8 cellular contexts compared by ENCODE assay signal in genomic region chrX:46180258-46180687, GRCh38.
DNase-seq lines count a peak whose midpoint lies in the region; ATAC-seq and TF ChIP-seq lines count a peak whose summit lies in the region.

No MANE protein-coding gene starts in this region.

- no peaks in the 10 kb centered on the region for H3K4me1 ChIP-seq in NT2/D1 (ENCODE audit: insufficient read depth, insufficient read length)

- peaks cover 4% of the 10 kb centered on the region for H3K27me3 Mint-ChIP-seq in activated CD4-positive, alpha-beta T cell treated with anti-CD3 and anti-CD28 coated beads, Interleukin-2, amount 10 ng/mL, durations not matched to agents 7 days and 5 days
- no peaks in the 10 kb centered on the region for H3K27me3 Mint-ChIP-seq in WTC11 (ENCODE audit: low read depth)

- H3K27ac Mint-ChIP-seq in activated CD4-positive, alpha-beta T cell treated with anti-CD3 and anti-CD28 coated beads, Interleukin-2, amount 10 ng/mL, durations not matched to agents 7 days and 5 days: no peak overlapping the region
- H3K27ac Mint-ChIP-seq in WTC11: no peak overlapping the region

- peaks cover 3% of the 10 kb centered on the region; the same call in 1 of the 2 replicates for H3K9me3 ChIP-seq in NT2/D1 (ENCODE audit: insufficient read depth, low read length)

- DNase-seq in activated CD4-positive, alpha-beta T cell treated with anti-CD3 and anti-CD28 coated beads, Interleukin-2, amount 10 ng/mL, durations not matched to agents 7 days and 5 days: peak; percentile 6
- DNase-seq in activated CD4-positive, alpha-beta T cell treated with anti-CD3 and anti-CD28 coated beads, Interleukin-2, amount 50 U/mL, for 1 hour: no peak
- peak; percentile 25 for DNase-seq in NT2/D1 (ENCODE audit: low read depth, low spot score)
- peak; percentile 68 for DNase-seq in fibroblast of pulmonary artery (ENCODE audit: low read depth)
- DNase-seq in inferior parietal cortex (ENCODE audit: extremely low spot score): no peak
- no peak for DNase-seq in SK-N-DZ (ENCODE audit: low spot score)
- DNase-seq in WTC11 (ENCODE audit: low spot score): no peak

- POLR2A ChIA-PET in activated CD4-positive, alpha-beta T cell treated with anti-CD3 and anti-CD28 coated beads, Interleukin-2, amount 10 ng/mL, durations not matched to agents 7 days and 5 days (lab: Charles Lee): no interaction called here
- POLR2A ChIA-PET in WTC11 (lab: Charles Lee): no interaction called here

- H3K4me3 ChIP-seq in NT2/D1 (ENCODE audit: insufficient read length, low read depth): no peak overlapping the region
- no peak overlapping the region for H3K4me3 ChIP-seq in fibroblast of pulmonary artery (replicated peaks; ENCODE audit: low read depth, low read length)

- no peaks in the 10 kb centered on the region for H3K36me3 Mint-ChIP-seq in activated CD4-positive, alpha-beta T cell treated with anti-CD3 and anti-CD28 coated beads, Interleukin-2, amount 10 ng/mL, durations not matched to agents 7 days and 5 days (ENCODE audit: low read depth)
- H3K36me3 Mint-ChIP-seq in WTC11: no peaks in the 10 kb centered on the region

- H3K4me3 Mint-ChIP-seq in activated CD4-positive, alpha-beta T cell treated with anti-CD3 and anti-CD28 coated beads, Interleukin-2, amount 10 ng/mL, durations not matched to agents 7 days and 5 days: no peak overlapping the region
- H3K4me3 Mint-ChIP-seq in WTC11: no peak overlapping the region

- peak; percentile 79 for ATAC-seq in HG02970 (IDR thresholded peaks at IDR 0.05; ENCODE audit: low FRiP score, unreplicated experiment)
- ATAC-seq in WTC11: no peak

- H3K36me3 ChIP-seq in NT2/D1 (ENCODE audit: insufficient read depth, insufficient read length, low read length): no peaks in the 10 kb centered on the region

- CTCF ChIA-PET in activated CD4-positive, alpha-beta T cell treated with anti-CD3 and anti-CD28 coated beads, Interleukin-2, amount 10 ng/mL, durations not matched to agents 7 days and 5 days (lab: Charles Lee): interaction anchor here (0.6 kb wide), 1 partner anchor 9 kb away, joined by 4 read pairs; no protein-coding TSS in a partner anchor
- CTCF ChIA-PET in WTC11 (lab: Charles Lee): no interaction called here

- H3K9me3 Mint-ChIP-seq in activated CD4-positive, alpha-beta T cell treated with anti-CD3 and anti-CD28 coated beads, Interleukin-2, amount 10 ng/mL, durations not matched to agents 7 days and 5 days: peaks cover 7% of the 10 kb centered on the region
- H3K9me3 Mint-ChIP-seq in WTC11: no peaks in the 10 kb centered on the region

- no peak for TF ChIP-seq CTCF in fibroblast of pulmonary artery (IDR thresholded peaks at IDR 0.05; ENCODE audit: low read length, missing control alignments)
- no peak for TF ChIP-seq CTCF in WTC11 (IDR thresholded peaks at IDR 0.05)

- H3K27me3 ChIP-seq in NT2/D1 (ENCODE audit: insufficient read depth, insufficient read length): no peaks in the 10 kb centered on the region

- no peak overlapping the region for H3K9ac ChIP-seq in NT2/D1 (ENCODE audit: insufficient read length, low read depth)

- H3K4me1 Mint-ChIP-seq in activated CD4-positive, alpha-beta T cell treated with anti-CD3 and anti-CD28 coated beads, Interleukin-2, amount 10 ng/mL, durations not matched to agents 7 days and 5 days: peaks cover 10% of the 10 kb centered on the region
- peaks cover 5% of the 10 kb centered on the region for H3K4me1 Mint-ChIP-seq in WTC11

TF ChIP-seq in WTC11, 78 proteins besides CTCF, POLR2A, EP300 and RAD21:
- TF ChIP-seq CBFB (CRISPR knock-in tag; IDR thresholded peaks at IDR 0.05; ENCODE audit: low read depth) (no peak), GABPB1 (CRISPR knock-in tag; IDR thresholded peaks at IDR 0.05) (no peak), NR2C2 (CRISPR knock-in tag; IDR thresholded peaks at IDR 0.05) (no peak), ZNF423 (CRISPR knock-in tag; IDR thresholded peaks at IDR 0.05) (no peak), ZNF232 (CRISPR knock-in tag; IDR thresholded peaks at IDR 0.05) (no peak), ZNF317 (CRISPR knock-in tag; IDR thresholded peaks at IDR 0.05; ENCODE audit: borderline replicate concordance, low read depth) (no peak), MXD4 (CRISPR knock-in tag; IDR thresholded peaks at IDR 0.05; ENCODE audit: borderline replicate concordance) (no peak), RELA (CRISPR knock-in tag; IDR thresholded peaks at IDR 0.05; ENCODE audit: borderline replicate concordance) (no peak), ESRRA (CRISPR knock-in tag; IDR thresholded peaks at IDR 0.05; ENCODE audit: borderline replicate concordance) (no peak), SP1 (CRISPR knock-in tag; conservative IDR thresholded peaks at IDR 0.05) (no peak), TEAD4 (CRISPR knock-in tag; IDR thresholded peaks at IDR 0.05) (no peak), HMGA2 (CRISPR knock-in tag; IDR thresholded peaks at IDR 0.05) (no peak), TEAD1 (CRISPR knock-in tag; IDR thresholded peaks at IDR 0.05) (no peak), IRF2 (CRISPR knock-in tag; IDR thresholded peaks at IDR 0.05; ENCODE audit: borderline replicate concordance, low read depth) (no peak), CREM (CRISPR knock-in tag; IDR thresholded peaks at IDR 0.05) (no peak), JAZF1 (CRISPR knock-in tag; IDR thresholded peaks at IDR 0.05) (no peak), FOXP4 (CRISPR knock-in tag; IDR thresholded peaks at IDR 0.05) (no peak), ZNF281 (CRISPR knock-in tag; IDR thresholded peaks at IDR 0.05) (no peak)
- TF ChIP-seq, protein P1, sequence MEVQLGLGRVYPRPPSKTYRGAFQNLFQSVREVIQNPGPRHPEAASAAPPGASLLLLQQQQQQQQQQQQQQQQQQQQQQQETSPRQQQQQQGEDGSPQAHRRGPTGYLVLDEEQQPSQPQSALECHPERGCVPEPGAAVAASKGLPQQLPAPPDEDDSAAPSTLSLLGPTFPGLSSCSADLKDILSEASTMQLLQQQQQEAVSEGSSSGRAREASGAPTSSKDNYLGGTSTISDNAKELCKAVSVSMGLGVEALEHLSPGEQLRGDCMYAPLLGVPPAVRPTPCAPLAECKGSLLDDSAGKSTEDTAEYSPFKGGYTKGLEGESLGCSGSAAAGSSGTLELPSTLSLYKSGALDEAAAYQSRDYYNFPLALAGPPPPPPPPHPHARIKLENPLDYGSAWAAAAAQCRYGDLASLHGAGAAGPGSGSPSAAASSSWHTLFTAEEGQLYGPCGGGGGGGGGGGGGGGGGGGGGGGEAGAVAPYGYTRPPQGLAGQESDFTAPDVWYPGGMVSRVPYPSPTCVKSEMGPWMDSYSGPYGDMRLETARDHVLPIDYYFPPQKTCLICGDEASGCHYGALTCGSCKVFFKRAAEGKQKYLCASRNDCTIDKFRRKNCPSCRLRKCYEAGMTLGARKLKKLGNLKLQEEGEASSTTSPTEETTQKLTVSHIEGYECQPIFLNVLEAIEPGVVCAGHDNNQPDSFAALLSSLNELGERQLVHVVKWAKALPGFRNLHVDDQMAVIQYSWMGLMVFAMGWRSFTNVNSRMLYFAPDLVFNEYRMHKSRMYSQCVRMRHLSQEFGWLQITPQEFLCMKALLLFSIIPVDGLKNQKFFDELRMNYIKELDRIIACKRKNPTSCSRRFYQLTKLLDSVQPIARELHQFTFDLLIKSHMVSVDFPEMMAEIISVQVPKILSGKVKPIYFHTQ (CRISPR knock-in tag; IDR thresholded peaks at IDR 0.05): no peak
- TF ChIP-seq, protein P2, sequence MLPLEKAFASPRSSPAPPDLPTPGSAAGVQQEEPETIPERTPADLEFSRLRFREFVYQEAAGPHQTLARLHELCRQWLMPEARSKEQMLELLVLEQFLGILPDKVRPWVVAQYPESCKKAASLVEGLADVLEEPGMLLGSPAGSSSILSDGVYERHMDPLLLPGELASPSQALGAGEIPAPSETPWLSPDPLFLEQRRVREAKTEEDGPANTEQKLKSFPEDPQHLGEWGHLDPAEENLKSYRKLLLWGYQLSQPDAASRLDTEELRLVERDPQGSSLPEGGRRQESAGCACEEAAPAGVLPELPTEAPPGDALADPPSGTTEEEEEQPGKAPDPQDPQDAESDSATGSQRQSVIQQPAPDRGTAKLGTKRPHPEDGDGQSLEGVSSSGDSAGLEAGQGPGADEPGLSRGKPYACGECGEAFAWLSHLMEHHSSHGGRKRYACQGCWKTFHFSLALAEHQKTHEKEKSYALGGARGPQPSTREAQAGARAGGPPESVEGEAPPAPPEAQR (CRISPR knock-in tag; IDR thresholded peaks at IDR 0.05): no peak

Comparison
In these comparisons a context has a peak if more than half of its experiments do, and no peak if none do; other contexts are left out.
1. DNase-seq: peak in activated CD4-positive, alpha-beta T cell treated with anti-CD3 and anti-CD28 coated beads, Interleukin-2, amount 10 ng/mL, durations not matched to agents 7 days and 5 days (single experiment), NT2/D1 (single experiment) and fibroblast of pulmonary artery (single experiment); none in activated CD4-positive, alpha-beta T cell treated with anti-CD3 and anti-CD28 coated beads, Interleukin-2, amount 50 U/mL, for 1 hour (single experiment), inferior parietal cortex (single experiment), SK-N-DZ (single experiment) and WTC11 (single experiment).